13 cellular contexts compared by ENCODE assay signal in genomic region chr6:15490242-15491100, GRCh38.
A peak's percentile ranks its signal among the peaks of the same experiment; 100 is the strongest.
DNase-seq lines count a peak whose midpoint lies in the region; TF ChIP-seq lines count a peak whose summit lies in the region.
"Had no signal": no experiment of that assay in that cellular context is flagged by ENCODE, and none has a peak within 500 bp of the region (broad histone marks: within the 10 kb centered on the region; RNA-seq: fewer than 3 reads in every experiment).

No MANE protein-coding gene starts in this region.

- intact Hi-C loops in activated CD4-positive, alpha-beta T cell treated with anti-CD3 and anti-CD28 coated beads, Interleukin-2, amount 10 ng/mL, durations not matched to agents 24 days and 14 days (cut with micrococcal nuclease): loop anchor here (1.0 to 5.0 kb wide), 4 partner anchors 133 to 1278 kb away; no protein-coding TSS in a partner anchor
- intact Hi-C loops in dendritic cell treated with granulocyte-macrophage colony-stimulating factor and Interleukin-4, amounts not matched to agents 40 ng/mL and 50 ng/mL, for 4 days (cut with micrococcal nuclease): loop anchor here (2.0 to 5.0 kb wide), 3 partner anchors 16 to 238 kb away; no protein-coding TSS in a partner anchor
- intact Hi-C loops in sigmoid colon (cut with DNase I): loop anchor here (5.0 to 10.0 kb wide), 3 partner anchors 132 to 1366 kb away; partner anchors contain the start of gene JARID2

- peaks cover 0 to 36% (median 25%) of the 10 kb centered on the region in 4 donors for H3K4me1 ChIP-seq in sigmoid colon

- DNase-seq in activated CD4-positive, alpha-beta T cell treated with anti-CD3 and anti-CD28 coated beads, Interleukin-2, amount 10 ng/mL, durations not matched to agents 24 days and 14 days: no peak
- no peak for DNase-seq in activated CD4-positive, alpha-beta T cell treated with anti-CD3 and anti-CD28 coated beads, Interleukin-2, amount 50 U/mL, for 4 hours
- peak; percentile 27 for DNase-seq in Jurkat, Clone E6-1 (ENCODE audit: low read depth, low spot score)
- DNase-seq in sigmoid colon: no peak
- DNase-seq in NCI-H2196 (lab: John Stamatoyannopoulos, UW; ENCODE audit: unreplicated experiment): no peak
- no peak for DNase-seq in NCI-H82 treated with DMSO at 0.1 percent for 48 hours (lab: John Stamatoyannopoulos, UW; ENCODE audit: unreplicated experiment)
- DNase-seq in GF-D8 (lab: John Stamatoyannopoulos, UW): no peak
- DNase-seq: 8988T, NCI-H446 treated with DMSO at 0.1 percent for 48 hours had no signal

- peak overlapping the region in 3 of 4 donors; percentile 4 to 51 (median 49) for H3K27ac ChIP-seq in sigmoid colon
- H3K27ac ChIP-seq: epithelial cell of prostate, KMS-11 had no signal

- H3K4me3 Mint-ChIP-seq in activated CD4-positive, alpha-beta T cell treated with anti-CD3 and anti-CD28 coated beads, Interleukin-2, amount 10 ng/mL, durations not matched to agents 24 days and 14 days: no peak overlapping the region
- no peak overlapping the region for H3K4me3 Mint-ChIP-seq in dendritic cell treated with granulocyte-macrophage colony-stimulating factor and Interleukin-4, amounts not matched to agents 40 ng/mL and 50 ng/mL, for 4 days

- no peak for TF ChIP-seq CTCF in sigmoid colon (IDR thresholded peaks at IDR 0.05)

- H3K4me3 ChIP-seq in Jurkat, Clone E6-1 (ENCODE audit: low read length): no peak overlapping the region
- H3K4me3 ChIP-seq in sigmoid colon: no peak overlapping the region
- H3K4me3 ChIP-seq: smooth muscle cell had no signal

- no peak for TF ChIP-seq POLR2A in sigmoid colon (IDR thresholded peaks at IDR 0.05)

- peak overlapping the region; percentile 48 for H3K27ac Mint-ChIP-seq in activated CD4-positive, alpha-beta T cell treated with anti-CD3 and anti-CD28 coated beads, Interleukin-2, amount 10 ng/mL, durations not matched to agents 24 days and 14 days
- peak overlapping the region; percentile 79 for H3K27ac Mint-ChIP-seq in dendritic cell treated with granulocyte-macrophage colony-stimulating factor and Interleukin-4, amounts not matched to agents 40 ng/mL and 50 ng/mL, for 4 days

- H3K4me1 Mint-ChIP-seq in activated CD4-positive, alpha-beta T cell treated with anti-CD3 and anti-CD28 coated beads, Interleukin-2, amount 10 ng/mL, durations not matched to agents 24 days and 14 days: peaks cover 42% of the 10 kb centered on the region
- H3K4me1 Mint-ChIP-seq in dendritic cell treated with granulocyte-macrophage colony-stimulating factor and Interleukin-4, amounts not matched to agents 40 ng/mL and 50 ng/mL, for 4 days (ENCODE audit: low read depth): peaks cover 77% of the 10 kb centered on the region

- no peaks in the 10 kb centered on the region for H3K27me3 Mint-ChIP-seq in activated CD4-positive, alpha-beta T cell treated with anti-CD3 and anti-CD28 coated beads, Interleukin-2, amount 10 ng/mL, durations not matched to agents 24 days and 14 days
- H3K27me3 Mint-ChIP-seq in dendritic cell treated with granulocyte-macrophage colony-stimulating factor and Interleukin-4, amounts not matched to agents 40 ng/mL and 50 ng/mL, for 4 days: no peaks in the 10 kb centered on the region

- 78 to 87% methylated on average over 11 of the region's 11 CpGs for WGBS in sigmoid colon, 2 donors

- no peaks in the 10 kb centered on the region for H3K9me3 ChIP-seq in sigmoid colon

- H3K36me3 ChIP-seq in sigmoid colon: peaks cover 12 to 24% (median 18%) of the 10 kb centered on the region in 4 donors

- no peaks in the 10 kb centered on the region for H3K9me3 Mint-ChIP-seq in activated CD4-positive, alpha-beta T cell treated with anti-CD3 and anti-CD28 coated beads, Interleukin-2, amount 10 ng/mL, durations not matched to agents 24 days and 14 days
- H3K9me3 Mint-ChIP-seq in dendritic cell treated with granulocyte-macrophage colony-stimulating factor and Interleukin-4, amounts not matched to agents 40 ng/mL and 50 ng/mL, for 4 days: no peaks in the 10 kb centered on the region

- peaks cover 45% of the 10 kb centered on the region for H3K36me3 Mint-ChIP-seq in activated CD4-positive, alpha-beta T cell treated with anti-CD3 and anti-CD28 coated beads, Interleukin-2, amount 10 ng/mL, durations not matched to agents 24 days and 14 days (ENCODE audit: low read depth)
- H3K36me3 Mint-ChIP-seq in dendritic cell treated with granulocyte-macrophage colony-stimulating factor and Interleukin-4, amounts not matched to agents 40 ng/mL and 50 ng/mL, for 4 days (ENCODE audit: low read depth): peaks cover 82% of the 10 kb centered on the region

- no peaks in the 10 kb centered on the region for H3K27me3 ChIP-seq in sigmoid colon

- TF ChIP-seq EP300 in sigmoid colon (IDR thresholded peaks at IDR 0.05): no peak
